Comparison of ENCODE assay signal across 24 cellular contexts in genomic region chr13:103299079-103299478, GRCh38.
DNase-seq lines count a peak whose midpoint lies in the region; ATAC-seq and TF ChIP-seq lines count a peak whose summit lies in the region.
"Had no signal": no experiment of that assay in that cellular context is flagged by ENCODE, and none has a peak within 500 bp of the region (broad histone marks: within the 10 kb centered on the region; RNA-seq: fewer than 3 reads in every experiment).

No MANE protein-coding gene starts in this region.

- TF ChIP-seq POLR2A in transverse colon (IDR thresholded peaks at IDR 0.05) = no peak

- no peak for TF ChIP-seq EP300 in transverse colon (IDR thresholded peaks at IDR 0.05; ENCODE audit: low read depth)

- in situ Hi-C loops in transverse colon (cut with MboI; ENCODE audit: low pct_ligation_motif_present in 1 of 4, low pct_unique_long_range_greater_than_20kb in 1 of 4, low sequenced_read_pairs in 3 of 4) = no loop called here

- H3K4me1 Mint-ChIP-seq in T-helper 17 cell = no peaks in the 10 kb centered on the region
- H3K4me1 Mint-ChIP-seq: activated CD4-positive, alpha-beta T cell treated with anti-CD3 and anti-CD28 coated beads, Interleukin-2, amount 10 ng/mL, durations not matched to agents 24 days and 14 days; memory B cell had no signal

- H3K36me3 ChIP-seq in hepatocyte (replicated peaks; ENCODE audit: insufficient read depth, low read depth) (no peaks in the 10 kb centered on the region), transverse colon (no peaks in the 10 kb centered on the region)
- H3K36me3 ChIP-seq: brain microvascular endothelial cell, gastroesophageal sphincter, tibial nerve had no signal

- H3K9me3 ChIP-seq in hepatocyte (ENCODE audit: low read depth) = no peaks in the 10 kb centered on the region
- peaks cover 0 to 5% of the 10 kb centered on the region in 2 donors for H3K9me3 ChIP-seq in transverse colon
- H3K9me3 ChIP-seq in T-helper 17 cell (ENCODE audit: control insufficient read depth, low read length, poor library complexity, severe bottlenecking) = no peaks in the 10 kb centered on the region
- H3K9me3 ChIP-seq: SK-N-SH had no signal

- no peak overlapping the region for H3K27ac Mint-ChIP-seq in T-helper 17 cell
- H3K27ac Mint-ChIP-seq: activated CD4-positive, alpha-beta T cell treated with anti-CD3 and anti-CD28 coated beads, Interleukin-2, amount 10 ng/mL, durations not matched to agents 24 days and 14 days; activated naive CD4-positive, alpha-beta T cell treated with anti-CD3 and anti-CD28 coated beads for 36 hours; effector memory CD8-positive, alpha-beta T cell; memory B cell had no signal

- H2AFZ ChIP-seq in hepatocyte = no peak overlapping the region

- DNase-seq in NCI-H1417 (lab: John Stamatoyannopoulos, UW) (peak in 2 of 3 experiments; percentile 20 to 32), NCI-H1417 treated with DMSO at 0.1 percent for 48 hours (lab: John Stamatoyannopoulos, UW) (no peak), NCI-H69 (lab: John Stamatoyannopoulos, UW) (peak; percentile 71), hepatocyte (ENCODE audit: low spot score) (peak; percentile 28), transverse colon (peak; percentile 60), T-helper 17 cell (no peak)
- DNase-seq: activated CD4-positive, alpha-beta T cell treated with anti-CD3 and anti-CD28 coated beads, Interleukin-2, amount 10 ng/mL, durations not matched to agents 24 days and 14 days; activated naive CD4-positive, alpha-beta T cell treated with anti-CD3 and anti-CD28 coated beads for 36 hours; activated T-cell treated with anti-CD3 and anti-CD28 coated beads, Interleukin-2, amount 50 U/mL, for 48 hours; brain microvascular endothelial cell; DND-41; effector memory CD8-positive, alpha-beta T cell; left cardiac atrium; NCI-H1436; NCI-H2107; SK-N-SH; stimulated activated CD8-positive, alpha-beta memory T cell treated with anti-CD3 and anti-CD28 coated beads, Interleukin-4, amount 100 ng/mL, for 48 hours; T-helper 2 cell had no signal

- H3K27me3 ChIP-seq in hepatocyte = no peaks in the 10 kb centered on the region
- no peaks in the 10 kb centered on the region for H3K27me3 ChIP-seq in transverse colon
- H3K27me3 ChIP-seq: brain microvascular endothelial cell, gastroesophageal sphincter, tibial nerve had no signal

- no peaks in the 10 kb centered on the region for H3K36me3 Mint-ChIP-seq in T-helper 17 cell (ENCODE audit: low read depth)
- H3K36me3 Mint-ChIP-seq: memory B cell had no signal

- no peaks in the 10 kb centered on the region for H3K79me2 ChIP-seq in hepatocyte

- H3K27me3 Mint-ChIP-seq in T-helper 17 cell = no peaks in the 10 kb centered on the region
- H3K27me3 Mint-ChIP-seq: activated CD4-positive, alpha-beta T cell treated with anti-CD3 and anti-CD28 coated beads, Interleukin-2, amount 10 ng/mL, durations not matched to agents 24 days and 14 days; effector memory CD8-positive, alpha-beta T cell; memory B cell had no signal

- H3K27ac ChIP-seq in hepatocyte = no peak overlapping the region
- no peak overlapping the region for H3K27ac ChIP-seq in transverse colon
- H3K27ac ChIP-seq: brain microvascular endothelial cell, gastroesophageal sphincter, tibial nerve had no signal

- H3K4me3 ChIP-seq in hepatocyte (no peak overlapping the region), transverse colon (no peak overlapping the region)
- H3K4me3 ChIP-seq: gastroesophageal sphincter, GM12878, tibial nerve had no signal

- H3K4me1 ChIP-seq in hepatocyte (ENCODE audit: insufficient read depth) (no peaks in the 10 kb centered on the region), transverse colon (no peaks in the 10 kb centered on the region)
- H3K4me1 ChIP-seq: gastroesophageal sphincter, tibial nerve had no signal

- no peak overlapping the region for H3K4me2 ChIP-seq in hepatocyte
- H3K4me2 ChIP-seq: SK-N-SH had no signal

- intact Hi-C loops in transverse colon (cut with DNase I; ENCODE audit: low total_unique reads) = no loop called here

- 69% methylated on average over 3 of the region's 3 CpGs for WGBS in hepatocyte (ENCODE audit: low lambda C conversion rate, missing lambda C conversion rate)
- WGBS in transverse colon (ENCODE audit: low coverage in 1 of 2), 2 donors = 68% methylated on average over 3 of the region's 3 CpGs; no CpG with 5 or more reads in 1 of the 2 donors

- ATAC-seq in HG03469 (IDR thresholded peaks at IDR 0.05; ENCODE audit: unreplicated experiment) (no peak), HG03432 (IDR thresholded peaks at IDR 0.05; ENCODE audit: unreplicated experiment) (no peak), T-helper 17 cell (no peak)
- ATAC-seq: effector memory CD8-positive, alpha-beta T cell; gastroesophageal sphincter; GM12878; left cardiac atrium had no signal

- no peak overlapping the region for H3K4me3 Mint-ChIP-seq in T-helper 17 cell
- H3K4me3 Mint-ChIP-seq: activated CD4-positive, alpha-beta T cell treated with anti-CD3 and anti-CD28 coated beads, Interleukin-2, amount 10 ng/mL, durations not matched to agents 24 days and 14 days; activated naive CD4-positive, alpha-beta T cell treated with anti-CD3 and anti-CD28 coated beads for 36 hours; effector memory CD8-positive, alpha-beta T cell; memory B cell had no signal

- H3K9me2 ChIP-seq in hepatocyte (replicated peaks; ENCODE audit: insufficient read depth) = no peaks in the 10 kb centered on the region
- H3K9me2 ChIP-seq: SK-N-SH had no signal

- TF ChIP-seq CTCF in hepatocyte (IDR thresholded peaks at IDR 0.05; ENCODE audit: poor library complexity) (no peak), transverse colon (IDR thresholded peaks at IDR 0.05) (no peak)

- H4K20me1 ChIP-seq in hepatocyte (ENCODE audit: insufficient read depth, poor library complexity, severe bottlenecking) = no peaks in the 10 kb centered on the region

Comparison
In these comparisons a context has a peak if more than half of its experiments do, and no peak if none do; other contexts are left out.
1. DNase-seq: peak in NCI-H1417 (2 of 3), NCI-H69 (single experiment), hepatocyte (single experiment) and transverse colon (single experiment); none in NCI-H1417 treated with DMSO at 0.1 percent for 48 hours (single experiment) and T-helper 17 cell (0 of 3).